In the genomic region with DNA sequence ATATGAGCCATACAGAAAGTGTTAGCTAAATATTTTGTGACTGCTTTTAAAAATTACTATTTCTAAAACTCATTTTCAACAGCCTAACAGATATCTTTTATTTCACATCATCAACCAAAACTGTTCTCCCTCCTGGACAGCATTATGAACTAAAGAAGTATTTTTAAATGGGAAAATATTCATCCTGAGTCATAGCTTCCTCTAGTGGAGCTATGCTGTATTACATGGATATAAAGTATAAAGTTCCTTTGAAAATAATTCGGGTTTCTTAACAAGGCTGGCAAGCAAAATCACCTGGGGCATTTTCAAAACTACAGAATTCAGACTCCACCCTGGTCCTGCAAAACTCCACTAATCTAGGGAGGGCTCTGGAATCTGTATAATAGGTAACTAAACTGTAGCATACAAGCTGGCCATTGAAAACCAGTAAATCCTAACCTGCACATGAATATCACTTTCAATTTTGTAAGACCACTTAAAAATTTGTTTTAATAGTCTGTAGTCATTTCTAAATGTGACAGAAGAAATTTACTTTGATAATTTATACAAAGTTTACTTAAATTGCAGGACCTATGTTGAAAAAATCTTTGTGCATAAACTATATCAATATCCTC, we compare ENCODE assay signal across 1 cellular context.
TF ChIP-seq lines count a peak whose summit lies in the region.

No MANE protein-coding gene starts in this region.

TF ChIP-seq in WTC11, 78 proteins besides CTCF, POLR2A, EP300 and RAD21 (continued from another document):
- TF ChIP-seq, protein P1, sequence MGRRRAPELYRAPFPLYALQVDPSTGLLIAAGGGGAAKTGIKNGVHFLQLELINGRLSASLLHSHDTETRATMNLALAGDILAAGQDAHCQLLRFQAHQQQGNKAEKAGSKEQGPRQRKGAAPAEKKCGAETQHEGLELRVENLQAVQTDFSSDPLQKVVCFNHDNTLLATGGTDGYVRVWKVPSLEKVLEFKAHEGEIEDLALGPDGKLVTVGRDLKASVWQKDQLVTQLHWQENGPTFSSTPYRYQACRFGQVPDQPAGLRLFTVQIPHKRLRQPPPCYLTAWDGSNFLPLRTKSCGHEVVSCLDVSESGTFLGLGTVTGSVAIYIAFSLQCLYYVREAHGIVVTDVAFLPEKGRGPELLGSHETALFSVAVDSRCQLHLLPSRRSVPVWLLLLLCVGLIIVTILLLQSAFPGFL (CRISPR knock-in tag; IDR thresholded peaks at IDR 0.05; ENCODE audit: borderline replicate concordance) = no peak
- TF ChIP-seq GRHL2 (CRISPR knock-in tag; IDR thresholded peaks at IDR 0.05; ENCODE audit: insufficient replicate concordance, severe bottlenecking) (no peak), CBFB (CRISPR knock-in tag; IDR thresholded peaks at IDR 0.05; ENCODE audit: low read depth) (no peak), RORB (CRISPR knock-in tag; IDR thresholded peaks at IDR 0.05) (no peak), ZNF121 (CRISPR knock-in tag; IDR thresholded peaks at IDR 0.05) (no peak)
- TF ChIP-seq, protein P2, sequence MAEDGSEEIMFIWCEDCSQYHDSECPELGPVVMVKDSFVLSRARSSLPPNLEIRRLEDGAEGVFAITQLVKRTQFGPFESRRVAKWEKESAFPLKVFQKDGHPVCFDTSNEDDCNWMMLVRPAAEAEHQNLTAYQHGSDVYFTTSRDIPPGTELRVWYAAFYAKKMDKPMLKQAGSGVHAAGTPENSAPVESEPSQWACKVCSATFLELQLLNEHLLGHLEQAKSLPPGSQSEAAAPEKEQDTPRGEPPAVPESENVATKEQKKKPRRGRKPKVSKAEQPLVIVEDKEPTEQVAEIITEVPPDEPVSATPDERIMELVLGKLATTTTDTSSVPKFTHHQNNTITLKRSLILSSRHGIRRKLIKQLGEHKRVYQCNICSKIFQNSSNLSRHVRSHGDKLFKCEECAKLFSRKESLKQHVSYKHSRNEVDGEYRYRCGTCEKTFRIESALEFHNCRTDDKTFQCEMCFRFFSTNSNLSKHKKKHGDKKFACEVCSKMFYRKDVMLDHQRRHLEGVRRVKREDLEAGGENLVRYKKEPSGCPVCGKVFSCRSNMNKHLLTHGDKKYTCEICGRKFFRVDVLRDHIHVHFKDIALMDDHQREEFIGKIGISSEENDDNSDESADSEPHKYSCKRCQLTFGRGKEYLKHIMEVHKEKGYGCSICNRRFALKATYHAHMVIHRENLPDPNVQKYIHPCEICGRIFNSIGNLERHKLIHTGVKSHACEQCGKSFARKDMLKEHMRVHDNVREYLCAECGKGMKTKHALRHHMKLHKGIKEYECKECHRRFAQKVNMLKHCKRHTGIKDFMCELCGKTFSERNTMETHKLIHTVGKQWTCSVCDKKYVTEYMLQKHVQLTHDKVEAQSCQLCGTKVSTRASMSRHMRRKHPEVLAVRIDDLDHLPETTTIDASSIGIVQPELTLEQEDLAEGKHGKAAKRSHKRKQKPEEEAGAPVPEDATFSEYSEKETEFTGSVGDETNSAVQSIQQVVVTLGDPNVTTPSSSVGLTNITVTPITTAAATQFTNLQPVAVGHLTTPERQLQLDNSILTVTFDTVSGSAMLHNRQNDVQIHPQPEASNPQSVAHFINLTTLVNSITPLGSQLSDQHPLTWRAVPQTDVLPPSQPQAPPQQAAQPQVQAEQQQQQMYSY (CRISPR knock-in tag; IDR thresholded peaks at IDR 0.05) = no peak
- TF ChIP-seq, protein P3, sequence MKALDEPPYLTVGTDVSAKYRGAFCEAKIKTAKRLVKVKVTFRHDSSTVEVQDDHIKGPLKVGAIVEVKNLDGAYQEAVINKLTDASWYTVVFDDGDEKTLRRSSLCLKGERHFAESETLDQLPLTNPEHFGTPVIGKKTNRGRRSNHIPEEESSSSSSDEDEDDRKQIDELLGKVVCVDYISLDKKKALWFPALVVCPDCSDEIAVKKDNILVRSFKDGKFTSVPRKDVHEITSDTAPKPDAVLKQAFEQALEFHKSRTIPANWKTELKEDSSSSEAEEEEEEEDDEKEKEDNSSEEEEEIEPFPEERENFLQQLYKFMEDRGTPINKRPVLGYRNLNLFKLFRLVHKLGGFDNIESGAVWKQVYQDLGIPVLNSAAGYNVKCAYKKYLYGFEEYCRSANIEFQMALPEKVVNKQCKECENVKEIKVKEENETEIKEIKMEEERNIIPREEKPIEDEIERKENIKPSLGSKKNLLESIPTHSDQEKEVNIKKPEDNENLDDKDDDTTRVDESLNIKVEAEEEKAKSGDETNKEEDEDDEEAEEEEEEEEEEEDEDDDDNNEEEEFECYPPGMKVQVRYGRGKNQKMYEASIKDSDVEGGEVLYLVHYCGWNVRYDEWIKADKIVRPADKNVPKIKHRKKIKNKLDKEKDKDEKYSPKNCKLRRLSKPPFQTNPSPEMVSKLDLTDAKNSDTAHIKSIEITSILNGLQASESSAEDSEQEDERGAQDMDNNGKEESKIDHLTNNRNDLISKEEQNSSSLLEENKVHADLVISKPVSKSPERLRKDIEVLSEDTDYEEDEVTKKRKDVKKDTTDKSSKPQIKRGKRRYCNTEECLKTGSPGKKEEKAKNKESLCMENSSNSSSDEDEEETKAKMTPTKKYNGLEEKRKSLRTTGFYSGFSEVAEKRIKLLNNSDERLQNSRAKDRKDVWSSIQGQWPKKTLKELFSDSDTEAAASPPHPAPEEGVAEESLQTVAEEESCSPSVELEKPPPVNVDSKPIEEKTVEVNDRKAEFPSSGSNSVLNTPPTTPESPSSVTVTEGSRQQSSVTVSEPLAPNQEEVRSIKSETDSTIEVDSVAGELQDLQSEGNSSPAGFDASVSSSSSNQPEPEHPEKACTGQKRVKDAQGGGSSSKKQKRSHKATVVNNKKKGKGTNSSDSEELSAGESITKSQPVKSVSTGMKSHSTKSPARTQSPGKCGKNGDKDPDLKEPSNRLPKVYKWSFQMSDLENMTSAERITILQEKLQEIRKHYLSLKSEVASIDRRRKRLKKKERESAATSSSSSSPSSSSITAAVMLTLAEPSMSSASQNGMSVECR (CRISPR knock-in tag; IDR thresholded peaks at IDR 0.05; ENCODE audit: borderline replicate concordance) = no peak
- TF ChIP-seq, protein P4, sequence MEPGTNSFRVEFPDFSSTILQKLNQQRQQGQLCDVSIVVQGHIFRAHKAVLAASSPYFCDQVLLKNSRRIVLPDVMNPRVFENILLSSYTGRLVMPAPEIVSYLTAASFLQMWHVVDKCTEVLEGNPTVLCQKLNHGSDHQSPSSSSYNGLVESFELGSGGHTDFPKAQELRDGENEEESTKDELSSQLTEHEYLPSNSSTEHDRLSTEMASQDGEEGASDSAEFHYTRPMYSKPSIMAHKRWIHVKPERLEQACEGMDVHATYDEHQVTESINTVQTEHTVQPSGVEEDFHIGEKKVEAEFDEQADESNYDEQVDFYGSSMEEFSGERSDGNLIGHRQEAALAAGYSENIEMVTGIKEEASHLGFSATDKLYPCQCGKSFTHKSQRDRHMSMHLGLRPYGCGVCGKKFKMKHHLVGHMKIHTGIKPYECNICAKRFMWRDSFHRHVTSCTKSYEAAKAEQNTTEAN (CRISPR knock-in tag; IDR thresholded peaks at IDR 0.05) = no peak
